ENCODE assay signal across 19 cellular contexts in genomic region chr9:98600631-98601030, GRCh38.
"Had no signal": no experiment of that assay in that cellular context is flagged by ENCODE, and none has a peak within 500 bp of the region (broad histone marks: within the 10 kb centered on the region; RNA-seq: fewer than 3 reads in every experiment).

No MANE protein-coding gene starts in this region.

- H3K4me2 ChIP-seq: hepatocyte had no signal

- H3K27ac ChIP-seq: hepatocyte, pancreas, right lobe of liver, tibial nerve had no signal

- H3K27me3 ChIP-seq: hepatocyte, pancreas, right lobe of liver, tibial nerve had no signal

- H3K4me1 ChIP-seq: pancreas, right lobe of liver, tibial nerve had no signal

- H2AFZ ChIP-seq: hepatocyte had no signal

- DNase-seq: central memory CD4-positive, alpha-beta T cell; dermis blood vessel endothelial cell; effector CD4-positive, alpha-beta T cell; foreskin melanocyte; head of caudate nucleus; kidney glomerular epithelial cell; mammary epithelial cell; mucosa of descending colon; naive thymus-derived CD8-positive, alpha-beta T cell; nucleus accumbens; pancreas; right lobe of liver; stimulated activated CD4-positive, alpha-beta T cell treated with anti-CD3 and anti-CD28 coated beads, Interleukin-15, amount 100 ng/mL, for 24 hours; stimulated activated CD4-positive, alpha-beta T cell treated with anti-CD3 and anti-CD28 coated beads, Interleukin-1b, Interleukin-23, amount 100 ng/mL, for 48 hours; stimulated activated CD4-positive, alpha-beta T cell treated with anti-CD3 and anti-CD28 coated beads, Interleukin-4, amount 100 ng/mL, for 24 hours had no signal

- H3K36me3 ChIP-seq: pancreas, right lobe of liver, tibial nerve had no signal

- H3K4me3 ChIP-seq: hepatocyte, mucosa of descending colon, pancreas, right lobe of liver, tibial nerve had no signal

- H3K79me2 ChIP-seq: hepatocyte had no signal

- H3K9me3 ChIP-seq: mucosa of descending colon, pancreas, right lobe of liver, tibial nerve had no signal

- FAIRE-seq: colon, pancreas had no signal

- ATAC-seq: mucosa of descending colon; naive thymus-derived CD8-positive, alpha-beta T cell; pancreas; right lobe of liver; stimulated activated memory B cell treated with anti-CD40 and anti-IgM and Interleukin-4, amounts not matched to agents 10 μg/mL and 1 μg/mL and 100 μg/mL, for 72 hours had no signal
